In the genomic region with DNA sequence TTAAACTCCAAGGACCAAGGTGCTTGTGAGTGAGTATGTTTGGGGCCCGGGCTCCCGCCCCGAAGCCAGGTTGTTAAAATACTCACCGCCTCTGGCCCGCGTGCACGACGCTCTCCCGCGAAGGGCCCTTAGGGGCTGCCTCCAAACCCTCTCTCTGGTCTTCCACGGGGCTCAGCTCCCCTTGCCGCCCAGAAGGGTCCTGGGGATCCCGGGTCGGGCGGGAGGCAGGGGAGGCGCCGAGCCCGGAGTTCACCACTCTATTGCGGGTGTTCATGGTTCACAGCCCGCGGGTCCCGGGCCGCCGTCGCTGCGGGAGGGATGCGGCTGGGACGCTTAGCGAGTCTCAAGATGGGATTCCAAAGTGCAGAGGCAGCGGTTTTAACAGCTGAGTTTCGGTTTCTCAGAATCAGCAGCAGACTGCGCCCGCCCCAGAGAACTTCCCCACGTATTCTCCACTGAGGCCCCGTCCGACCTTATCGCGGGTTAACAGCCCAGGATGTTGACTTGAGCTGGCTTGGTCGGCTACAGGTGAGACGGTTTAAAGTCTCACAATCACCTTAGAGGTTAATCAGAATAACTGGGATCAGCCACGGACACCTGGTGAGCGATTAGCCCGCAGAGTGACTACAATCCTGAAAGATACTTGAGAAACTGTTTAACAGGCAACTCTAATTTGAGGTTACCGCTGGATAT, we compare ENCODE assay signal across 8 cellular contexts. TPM values are rescaled to one million over a fixed set of nuclear protein-coding genes. Genes with fewer than 3 reads are reported as not detected.
DNase-seq lines count a peak whose midpoint lies in the region; ATAC-seq, FAIRE-seq and TF ChIP-seq lines count a peak whose summit lies in the region.

A gene with protein sequence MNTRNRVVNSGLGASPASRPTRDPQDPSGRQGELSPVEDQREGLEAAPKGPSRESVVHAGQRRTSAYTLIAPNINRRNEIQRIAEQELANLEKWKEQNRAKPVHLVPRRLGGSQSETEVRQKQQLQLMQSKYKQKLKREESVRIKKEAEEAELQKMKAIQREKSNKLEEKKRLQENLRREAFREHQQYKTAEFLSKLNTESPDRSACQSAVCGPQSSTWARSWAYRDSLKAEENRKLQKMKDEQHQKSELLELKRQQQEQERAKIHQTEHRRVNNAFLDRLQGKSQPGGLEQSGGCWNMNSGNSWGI (minus strand): TSS at position 350 of the 693 bp plus-strand sequence. CDS start 76 bp downstream, at position 274.

- H3K9me3 ChIP-seq in ovary: no peaks in the 10 kb centered on the region
- no peaks in the 10 kb centered on the region for H3K9me3 ChIP-seq in tibial artery

- H3K36me3 ChIP-seq in ovary: no peaks in the 10 kb centered on the region
- no peaks in the 10 kb centered on the region for H3K36me3 ChIP-seq in tibial artery

- no peak for TF ChIP-seq EP300 in ovary (IDR thresholded peaks at IDR 0.05)

- intact Hi-C loops in ovary (cut with DNase I): no loop called here
- intact Hi-C loops in tibial artery (cut with DNase I; ENCODE audit: low total_unique reads): no loop called here

- no peak for TF ChIP-seq POLR2A in ovary (IDR thresholded peaks at IDR 0.05)

- WGBS in ovary, 3 donors: 1 to 2% (median 1%) methylated on average over 40 to 44 of the region's 44 CpGs

- TF ChIP-seq CTCF in ovary (IDR thresholded peaks at IDR 0.05) (no peak), tibial artery (IDR thresholded peaks at IDR 0.05) (no peak)

- H3K27me3 ChIP-seq in ovary (no peaks in the 10 kb centered on the region), tibial artery (no peaks in the 10 kb centered on the region)

- H3K27ac ChIP-seq in ovary (peak within 1 kb of the TSS; percentile 67 to 85), tibial artery (peak within 1 kb of the TSS; percentile 66 to 68)

- H3K4me3 ChIP-seq in ovary (peak within 1 kb of the TSS; percentile 50), tibial artery (peak within 1 kb of the TSS; percentile 75 to 88)

- peak; percentile 60 for ATAC-seq in GM18858 (IDR thresholded peaks at IDR 0.05; ENCODE audit: unreplicated experiment)
- ATAC-seq in HG02938 (IDR thresholded peaks at IDR 0.05; ENCODE audit: unreplicated experiment): peak; percentile 72

- no peak for FAIRE-seq in RCC 7860 (lab: Jason Lieb, UNC)

- H3K4me1 ChIP-seq in ovary (ENCODE audit: insufficient read depth) (peaks cover 5% of the 10 kb centered on the region), tibial artery (peaks cover 0 to 13% (median 4%) of the 10 kb centered on the region in 4 donors)

- DNase-seq in RCC 7860 (ENCODE audit: low spot score) (peak; percentile 9), glomerular endothelial cell (ENCODE audit: extremely low read depth, low read depth, low spot score) (peak; percentile 27), ovary (peak; percentile 58 to 75 (median 65)), tibial artery (peak; percentile 66 to 81), NCI-H1092 treated with DMSO at 0.1 percent for 48 hours (lab: John Stamatoyannopoulos, UW) (no peak)
- peak; percentile 26 to 74 (median 55) for DNase-seq in activated naive CD4-positive, alpha-beta T cell (lab: John Stamatoyannopoulos, UW)

RNA-seq across cellular contexts. Expression of the gene that starts here (rescaled TPM):
- 3.4 and 17.9 TPM in 2 replicates for total RNA-seq in glomerular endothelial cell
- total RNA-seq in ovary: 10 to 100 TPM in 2 of 7 donors, 1 to 10 TPM in 5; 1.5 to 11.9 (median 5.4) TPM
- 10 to 100 TPM in 1 of 2 donors, 1 to 10 TPM in 1; 5.0 to 20.8 TPM for polyA plus RNA-seq in ovary
